In genomic region chr22:35376728-35377472, GRCh38 we compare ENCODE assay signal across 7 cellular contexts. TPM values are rescaled to one million over a fixed set of nuclear protein-coding genes. Genes with fewer than 3 reads are reported as not detected.
DNase-seq lines count a peak whose midpoint lies in the region; ATAC-seq and TF ChIP-seq lines count a peak whose summit lies in the region.

No MANE protein-coding gene starts in this region.

- H3K9me3 ChIP-seq in SU-DHL-6 (ENCODE audit: insufficient read depth, low read length) = no peaks in the 10 kb centered on the region

- no peaks in the 10 kb centered on the region for H4K20me1 ChIP-seq in GM23338 (replicated peaks; ENCODE audit: insufficient read depth)
- H4K20me1 ChIP-seq in SU-DHL-6 (ENCODE audit: low read depth, low read length) = no peaks in the 10 kb centered on the region

- TF ChIP-seq CTCF in GM23338 (conservative IDR thresholded peaks at IDR 0.05; ENCODE audit: low read depth in 2 of 2) (no peak), LNCaP clone FGC (IDR thresholded peaks at IDR 0.05; ENCODE audit: control insufficient read depth, extremely low read depth, insufficient read depth) (no peak), SU-DHL-6 (IDR thresholded peaks at IDR 0.05; ENCODE audit: insufficient read depth, low read length, poor library complexity, severe bottlenecking) (no peak)

- H3K9ac ChIP-seq in SU-DHL-6 (ENCODE audit: low read length) = peak overlapping the region; percentile 33

- peaks cover 3% of the 10 kb centered on the region; the same call in 1 of the 3 replicates for H3K9me3 Mint-ChIP-seq in GM23338

- H3K4me3 Mint-ChIP-seq in GM23338 = peak overlapping the region; percentile 21

- H3K27ac ChIP-seq in GM23338 (ENCODE audit: low read depth) (peak overlapping the region; percentile 97), SU-DHL-6 (ENCODE audit: low read depth, low read length) (peak overlapping the region; percentile 55), layer of hippocampus (ENCODE audit: low read depth, low read length) (peak overlapping the region; percentile 74)

- H3K4me3 ChIP-seq in GM23338 = no peak overlapping the region
- H3K4me3 ChIP-seq in LNCaP clone FGC (ENCODE audit: low read depth, low read length) = no peak overlapping the region
- no peak overlapping the region for H3K4me3 ChIP-seq in SU-DHL-6 (ENCODE audit: insufficient read depth, low read length, poor library complexity, severe bottlenecking)

- peak; percentile 42 for ATAC-seq in GM23338

- DNase-seq in GM03348 (ENCODE audit: low spot score) (peak; percentile 93), GM23338 (ENCODE audit: low spot score) (peak; percentile 100), LNCaP clone FGC (ENCODE audit: low read depth) (peak; percentile 39), dedifferentiated amniotic fluid mesenchymal stem cell (ENCODE audit: extremely low spot score) (peak; percentile 97)
- peak; percentile 51 for DNase-seq in stimulated activated CD4-positive, alpha-beta T cell treated with anti-CD3 and anti-CD28 coated beads, Interleukin-15, amount 100 ng/mL, for 24 hours

- H3K4me1 ChIP-seq in GM23338 (ENCODE audit: insufficient read depth) = peaks cover 66% of the 10 kb centered on the region

- peak overlapping the region; percentile 100 for H3K27ac Mint-ChIP-seq in GM23338

- H3K27me3 Mint-ChIP-seq in GM23338 (ENCODE audit: insufficient read depth, low read depth, poor library complexity) = peaks cover 39% of the 10 kb centered on the region

- H2AFZ ChIP-seq in GM23338 (no peak overlapping the region), SU-DHL-6 (ENCODE audit: low read depth, low read length, severe bottlenecking) (peak overlapping the region; percentile 6)

- no peaks in the 10 kb centered on the region for H3K36me3 ChIP-seq in GM23338 (ENCODE audit: insufficient read depth)
- no peaks in the 10 kb centered on the region for H3K36me3 ChIP-seq in SU-DHL-6 (ENCODE audit: low read length)

- peaks cover 65% of the 10 kb centered on the region for H3K4me1 Mint-ChIP-seq in GM23338

- H3K4me2 ChIP-seq in GM23338 = peak overlapping the region; percentile 44
- H3K4me2 ChIP-seq in SU-DHL-6 (ENCODE audit: low read depth, low read length, poor library complexity, severe bottlenecking) = peak overlapping the region; percentile 40

- H3K79me2 ChIP-seq in GM23338 (replicated peaks; ENCODE audit: insufficient read depth) (peaks cover 7% of the 10 kb centered on the region), SU-DHL-6 (ENCODE audit: insufficient read depth, low read length) (no peaks in the 10 kb centered on the region)

- no peaks in the 10 kb centered on the region for H3K27me3 ChIP-seq in GM23338 (ENCODE audit: insufficient read depth)
- no peaks in the 10 kb centered on the region for H3K27me3 ChIP-seq in SU-DHL-6 (ENCODE audit: low read length)
- no peaks in the 10 kb centered on the region for H3K27me3 ChIP-seq in layer of hippocampus (ENCODE audit: control insufficient read depth, insufficient read depth, low read length)

- H3K9me2 ChIP-seq in GM23338 (ENCODE audit: insufficient read depth) = no peaks in the 10 kb centered on the region
- no peaks in the 10 kb centered on the region for H3K9me2 ChIP-seq in SU-DHL-6 (replicated peaks; ENCODE audit: insufficient read depth, low read length)

- H3F3A ChIP-seq in GM23338 (replicated peaks; ENCODE audit: low read depth) (peaks cover 41% of the 10 kb centered on the region), SU-DHL-6 (ENCODE audit: insufficient read depth) (0 out of 2 replicates have a peak, but pooled peaks cover 3% of the 10 kb centered on the region)

- H3K36me3 Mint-ChIP-seq in GM23338 (ENCODE audit: low read depth) = no peaks in the 10 kb centered on the region; the same call in 2 of the 3 replicates

TF ChIP-seq in GM23338, 12 proteins besides CTCF, POLR2A, EP300 and RAD21:
- TF ChIP-seq POLR2AphosphoS5 (IDR thresholded peaks at IDR 0.05; ENCODE audit: low read depth) (peak; percentile 31; the same call in 1 of the 2 replicates), CREB1 (CRISPR knock-in tag; IDR thresholded peaks at IDR 0.05; ENCODE audit: low read depth) (peak; percentile 72), JUNB (IDR thresholded peaks at IDR 0.05; ENCODE audit: unreplicated experiment) (no peak)
TF ChIP-seq in GM23338: peak in this region for 2.

RNA-seq across cellular contexts. Expression of gene HMOX1, which starts 4.0 kb away (rescaled TPM):
- 19.3 and 22.6 TPM in 2 replicates for total RNA-seq in GM23338 (2014; rRNA removed; shearing (Covaris generic))
- polyA plus RNA-seq in GM23338 (2016; fragmentation: Nextera tagmentation; extraction: Ambion mirVana) = 10.9 and 12.1 TPM in 2 replicates

RNA-seq across cellular contexts. Expression of gene MCM5, which starts 23.0 kb away (rescaled TPM):
- 287 and 325 TPM in 2 replicates for total RNA-seq in GM23338 (2014; rRNA removed; shearing (Covaris generic))
- 282 and 288 TPM in 2 replicates for polyA plus RNA-seq in GM23338 (2016; fragmentation: Nextera tagmentation; extraction: Ambion mirVana)

Comparison
In these comparisons a context has a peak if more than half of its experiments do, and no peak if none do; other contexts are left out.
1. DNase-seq: peak in every context shown above with its lines; median percentile 100 in GM23338; 97 in dedifferentiated amniotic fluid mesenchymal stem cell; 93 in GM03348; 51 in stimulated activated CD4-positive, alpha-beta T cell treated with anti-CD3 and anti-CD28 coated beads, Interleukin-15, amount 100 ng/mL, for 24 hours; 39 in LNCaP clone FGC.